8 cellular contexts compared by ENCODE assay signal in genomic region chr12:24948816-24949722, GRCh38. TPM values are rescaled to one million over a fixed set of nuclear protein-coding genes. Genes with fewer than 3 reads are reported as not detected.
DNase-seq lines count a peak whose midpoint lies in the region; ATAC-seq and TF ChIP-seq lines count a peak whose summit lies in the region.

A gene with protein sequence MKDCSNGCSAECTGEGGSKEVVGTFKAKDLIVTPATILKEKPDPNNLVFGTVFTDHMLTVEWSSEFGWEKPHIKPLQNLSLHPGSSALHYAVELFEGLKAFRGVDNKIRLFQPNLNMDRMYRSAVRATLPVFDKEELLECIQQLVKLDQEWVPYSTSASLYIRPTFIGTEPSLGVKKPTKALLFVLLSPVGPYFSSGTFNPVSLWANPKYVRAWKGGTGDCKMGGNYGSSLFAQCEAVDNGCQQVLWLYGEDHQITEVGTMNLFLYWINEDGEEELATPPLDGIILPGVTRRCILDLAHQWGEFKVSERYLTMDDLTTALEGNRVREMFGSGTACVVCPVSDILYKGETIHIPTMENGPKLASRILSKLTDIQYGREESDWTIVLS (minus strand): TSS chr12:24949101. CDS start chr12:24948932, 169 bp downstream.

- no peaks in the 10 kb centered on the region for H3K9me3 ChIP-seq in skeletal muscle tissue (ENCODE audit: control insufficient read depth in 3 of 3, low read length in 3 of 3)

- peak within 1 kb of the TSS; percentile 86 for H3K4me3 ChIP-seq in AG09309 (ENCODE audit: control insufficient read depth, low read depth, low read length)
- peak within 1 kb of the TSS; percentile 66 to 86 (median 77) for H3K4me3 ChIP-seq in skeletal muscle tissue (ENCODE audit: low read length in 3 of 3)

- peaks cover 10 to 21% (median 18%) of the 10 kb centered on the region in 3 donors for H3K27me3 ChIP-seq in skeletal muscle tissue (ENCODE audit: control insufficient read depth in 3 of 3, insufficient read depth in 3 of 3, low read length in 3 of 3)

- peaks cover 4 to 16% (median 13%) of the 10 kb centered on the region in 3 donors for H3K4me1 ChIP-seq in skeletal muscle tissue (ENCODE audit: control insufficient read depth in 3 of 3, insufficient read depth in 3 of 3, low read length in 3 of 3)

- no peaks in the 10 kb centered on the region for H3K36me3 ChIP-seq in skeletal muscle tissue (ENCODE audit: control insufficient read depth in 3 of 3, insufficient read depth in 3 of 3, low read length in 3 of 3)

- TF ChIP-seq CTCF in AG09309 (IDR thresholded peaks at IDR 0.05; ENCODE audit: control insufficient read depth, insufficient read depth, low read depth, low read length, missing control alignments), result peak; percentile 3

- no peak within 1 kb of the TSS for H3K27ac ChIP-seq in skeletal muscle tissue (ENCODE audit: low read depth, low read length)

- H3K9ac ChIP-seq in skeletal muscle tissue (ENCODE audit: low read depth in 1 of 3, low read length in 3 of 3), result peak within 1 kb of the TSS in 2 of 3 donors; percentile 57 to 63

- peak; percentile 47 for ATAC-seq in GM19023 (IDR thresholded peaks at IDR 0.05; ENCODE audit: unreplicated experiment)
- ATAC-seq in HG03460 (IDR thresholded peaks at IDR 0.05; ENCODE audit: unreplicated experiment), result peak; percentile 31

- DNase-seq in AG09309 (ENCODE audit: low read depth), result peak; percentile 44
- peak; percentile 8 for DNase-seq in SKM-1 (lab: John Stamatoyannopoulos, UW; ENCODE audit: unreplicated experiment)
- peak; percentile 26 for DNase-seq in brain pericyte (ENCODE audit: low read depth, low spot score)
- DNase-seq in iPS-NIHi7 (ENCODE audit: extremely low spot score), result peak; percentile 66
- no peak for DNase-seq in OCI-M2 (lab: John Stamatoyannopoulos, UW; ENCODE audit: unreplicated experiment)

RNA-seq across cellular contexts. Expression of the gene that starts here (rescaled TPM):
- 33.4 TPM for total RNA-seq in skeletal muscle tissue
